ENCODE assay signal across 1 cellular context in genomic region chr1:15526490-15527339, GRCh38.
TF ChIP-seq lines count a peak whose summit lies in the region.

DNAJC16 (plus strand) TSS chr1:15526848; CDS start chr1:15529106, 2,258 bp downstream.

TF ChIP-seq in K562, 482 proteins besides CTCF, POLR2A, EP300 and RAD21 (continued from another document and continues in another):
- peak; percentile 91 for TF ChIP-seq ZBTB40 (IDR thresholded peaks at IDR 0.05)
- no peak for TF ChIP-seq ZBTB40 (CRISPR knock-in tag; IDR thresholded peaks at IDR 0.05)
- TF ChIP-seq ETV5 (CRISPR knock-in tag; IDR thresholded peaks at IDR 0.05; ENCODE audit: low read depth), result peak; percentile 59; the same call in 1 of the 2 replicates
- TF ChIP-seq TCF7L2 (IDR thresholded peaks at IDR 0.05; ENCODE audit: low read depth, low read length), result no peak
- TF ChIP-seq ZBTB12 (CRISPR knock-in tag; IDR thresholded peaks at IDR 0.05), result 0 out of 2 replicates have a peak, but pooled peaks have one; percentile 20
- peak; percentile 74 to 81; a peak in 1 of 4 replicates for TF ChIP-seq RCOR1 (IDR thresholded peaks at IDR 0.05; ENCODE audit: borderline replicate concordance in 1 of 2, low read depth in 2 of 2, low read length in 2 of 2)
- TF ChIP-seq ZNF639 (CRISPR knock-in tag; conservative IDR thresholded peaks at IDR 0.05 in 1 of 2, IDR thresholded peaks at IDR 0.05 in 1 of 2), result peak in 1 of 2 experiments; percentile 99; a peak in 2 of 4 replicates
- peak; percentile 59; the same call in 1 of the 2 replicates for TF ChIP-seq GTF2F1 (IDR thresholded peaks at IDR 0.05; ENCODE audit: low read depth, low read length)
- TF ChIP-seq VEZF1 (CRISPR knock-in tag; IDR thresholded peaks at IDR 0.05), result peak; percentile 99
- TF ChIP-seq ZNF76 (CRISPR knock-in tag; IDR thresholded peaks at IDR 0.05; ENCODE audit: borderline replicate concordance), result 0 out of 2 replicates have a peak, but pooled peaks have one; percentile 71
- 0 out of 2 replicates have a peak, but pooled peaks have one; percentile 10 for TF ChIP-seq HDAC6 (IDR thresholded peaks at IDR 0.05; ENCODE audit: low read depth, low read length)
- TF ChIP-seq FOXP4 (CRISPR knock-in tag; IDR thresholded peaks at IDR 0.05; ENCODE audit: borderline replicate concordance), result peak; percentile 79; the same call in 1 of the 2 replicates
- no peak for TF ChIP-seq ZNF518B (CRISPR knock-in tag; IDR thresholded peaks at IDR 0.05)
- peak; percentile 99 for TF ChIP-seq BHLHE40 (IDR thresholded peaks at IDR 0.05; ENCODE audit: low read length)
- TF ChIP-seq TOE1 (IDR thresholded peaks at IDR 0.05; ENCODE audit: borderline replicate concordance), result peak; percentile 100
- TF ChIP-seq TOE1 (CRISPR knock-in tag; IDR thresholded peaks at IDR 0.05; ENCODE audit: borderline replicate concordance, low read depth), result no peak
- TF ChIP-seq SIN3A (IDR thresholded peaks at IDR 0.05; ENCODE audit: borderline replicate concordance in 2 of 2, control insufficient read depth in 1 of 2, low read depth in 2 of 2, low read length in 2 of 2), result peak; percentile 67 to 83; a peak in 2 of 4 replicates
- TF ChIP-seq ZFX (CRISPR knock-in tag; IDR thresholded peaks at IDR 0.05), result peak; percentile 99
- no peak for TF ChIP-seq DLX4 (CRISPR knock-in tag; IDR thresholded peaks at IDR 0.05)
- TF ChIP-seq ZNF384 (IDR thresholded peaks at IDR 0.05; ENCODE audit: low read depth, low read length), result 0 out of 2 replicates have a peak, but pooled peaks have one; percentile 11
- peak; percentile 89 for TF ChIP-seq ELF1 (tag; IDR thresholded peaks at IDR 0.05)
- peak; percentile 49 for TF ChIP-seq TCF3 (CRISPR knock-in tag; IDR thresholded peaks at IDR 0.05)
- TF ChIP-seq MIER1 (IDR thresholded peaks at IDR 0.05; ENCODE audit: low read depth), result no peak
- peak; percentile 79; the same call in 1 of the 2 replicates for TF ChIP-seq KLF16 (IDR thresholded peaks at IDR 0.05)
- no peak for TF ChIP-seq MCM7 (IDR thresholded peaks at IDR 0.05)
- no peak for TF ChIP-seq SLC30A9 (CRISPR knock-in tag; IDR thresholded peaks at IDR 0.05)
- peak; percentile 85 to 97 for TF ChIP-seq FOXK2 (conservative IDR thresholded peaks at IDR 0.05 in 1 of 2, IDR thresholded peaks at IDR 0.05 in 1 of 2; ENCODE audit: low read depth in 2 of 2)
- TF ChIP-seq HLTF (IDR thresholded peaks at IDR 0.05), result 0 out of 2 replicates have a peak, but pooled peaks have one; percentile 17
- TF ChIP-seq MAZ (CRISPR knock-in tag; conservative IDR thresholded peaks at IDR 0.05 in 1 of 2, IDR thresholded peaks at IDR 0.05 in 1 of 2), result peak; percentile 98 to 99
- no peak for TF ChIP-seq MCM5 (IDR thresholded peaks at IDR 0.05; ENCODE audit: low read depth)
- no peak for TF ChIP-seq IRF2 (CRISPR knock-in tag; IDR thresholded peaks at IDR 0.05)
- TF ChIP-seq ZNF274 (IDR thresholded peaks at IDR 0.05; ENCODE audit: borderline replicate concordance, low read depth, low read length), result no peak
- TF ChIP-seq ZNF507 (tag; conservative IDR thresholded peaks at IDR 0.05), result no peak
- TF ChIP-seq THAP12 (CRISPR knock-in tag; IDR thresholded peaks at IDR 0.05), result peak; percentile 96
- TF ChIP-seq FOSL1 (tag; conservative IDR thresholded peaks at IDR 0.05), result peak; percentile 43
- TF ChIP-seq BRD4 (IDR thresholded peaks at IDR 0.05), result no peak
- peak; percentile 65 for TF ChIP-seq FIP1L1 (IDR thresholded peaks at IDR 0.05; ENCODE audit: low read depth, low read length, poor library complexity, severe bottlenecking)
